18 cellular contexts compared by ENCODE assay signal in genomic region chr2:37993135-37993534, GRCh38.
DNase-seq lines count a peak whose midpoint lies in the region; ATAC-seq and TF ChIP-seq lines count a peak whose summit lies in the region.
"Had no signal": no experiment of that assay in that cellular context is flagged by ENCODE, and none has a peak within 500 bp of the region (broad histone marks: within the 10 kb centered on the region; RNA-seq: fewer than 3 reads in every experiment).

No MANE protein-coding gene starts in this region.

- no peak for DNase-seq in left ventricle myocardium inferior
- no peak for DNase-seq in left cardiac atrium
- DNase-seq in astrocyte of the cerebellum (ENCODE audit: low read depth), result no peak
- DNase-seq in glomerular visceral epithelial cell (ENCODE audit: extremely low spot score), result peak; percentile 13
- no peak for DNase-seq in testis
- no peak for DNase-seq in GM13976 (ENCODE audit: low spot score)
- no peak for DNase-seq in left lung
- no peak for DNase-seq in NCI-H1417 (lab: John Stamatoyannopoulos, UW)
- DNase-seq: activated CD4-positive, alpha-beta T cell treated with anti-CD3 and anti-CD28 coated beads for 4 hours; activated T-cell treated with anti-CD3 and anti-CD28 coated beads for 4 hours; erythroblast; NCI-H1694; NCI-H524; uterus had no signal

- TF ChIP-seq CTCF in left ventricle myocardium inferior (IDR thresholded peaks at IDR 0.05; ENCODE audit: borderline replicate concordance), result peak; percentile 17
- peak; percentile 33 for TF ChIP-seq CTCF in astrocyte of the cerebellum (IDR thresholded peaks at IDR 0.05; ENCODE audit: low read depth, low read length, missing control alignments)
- TF ChIP-seq CTCF in testis (IDR thresholded peaks at IDR 0.05), result no peak
- TF ChIP-seq CTCF in GM13976 (IDR thresholded peaks at IDR 0.05; ENCODE audit: borderline replicate concordance, control extremely low read depth, extremely low read depth, insufficient read depth, missing control alignments), result no peak
- no peak for TF ChIP-seq CTCF in left lung (IDR thresholded peaks at IDR 0.05)

- H3K36me3 ChIP-seq in left ventricle myocardium inferior (peaks cover 10% of the 10 kb centered on the region), testis (ENCODE audit: low read depth, missing control alignments) (no peaks in the 10 kb centered on the region), left lung (peaks cover 0 to 9% of the 10 kb centered on the region in 2 donors)
- H3K36me3 ChIP-seq: neutrophil, uterus had no signal

- in situ Hi-C loops in astrocyte of the cerebellum (cut with HindIII; ENCODE audit: low sequenced_read_pairs), result no loop called here
- in situ Hi-C loops in GM13976 (cut with MboI; ENCODE audit: low sequenced_read_pairs, unreplicated experiment), result no loop called here

- no peak for TF ChIP-seq POLR2A in testis (IDR thresholded peaks at IDR 0.05)

- H3K27me3 ChIP-seq in left ventricle myocardium inferior (ENCODE audit: low read depth) (no peaks in the 10 kb centered on the region), testis (no peaks in the 10 kb centered on the region), left lung (no peaks in the 10 kb centered on the region)
- H3K27me3 ChIP-seq: neutrophil, uterus had no signal

- H3K4me3 ChIP-seq in left ventricle myocardium inferior, result no peak overlapping the region
- no peak overlapping the region for H3K4me3 ChIP-seq in astrocyte of the cerebellum (ENCODE audit: low read depth, low read length)
- no peak overlapping the region for H3K4me3 ChIP-seq in testis
- H3K4me3 ChIP-seq in left lung, result no peak overlapping the region
- H3K4me3 ChIP-seq: K562, skin epidermis, uterus had no signal

- H3K4me1 ChIP-seq in left ventricle myocardium inferior, result no peaks in the 10 kb centered on the region
- no peaks in the 10 kb centered on the region for H3K4me1 ChIP-seq in testis
- no peaks in the 10 kb centered on the region for H3K4me1 ChIP-seq in left lung
- H3K4me1 ChIP-seq: uterus had no signal

- no peak overlapping the region for H3K27ac ChIP-seq in left ventricle myocardium inferior (replicated peaks)
- no peak overlapping the region for H3K27ac ChIP-seq in testis
- H3K27ac ChIP-seq in left lung, result no peak overlapping the region
- H3K27ac ChIP-seq: neutrophil, RWPE1, skin epidermis, uterus had no signal

- intact Hi-C loops in left ventricle myocardium inferior (cut with micrococcal nuclease) (no loop called here), left cardiac atrium (cut with DNase I) (no loop called here), testis (cut with DNase I; ENCODE audit: low total_unique reads) (no loop called here), left lung (cut with DNase I) (no loop called here)

- no peak for ATAC-seq in left cardiac atrium
- ATAC-seq in left lung, result no peak
- ATAC-seq: K562 had no signal

- 94 to 97% methylated on average over 3 of the region's 3 CpGs for WGBS in testis, 2 donors

- H3K9me3 ChIP-seq in left ventricle myocardium inferior (replicated peaks) (no peaks in the 10 kb centered on the region), testis (no peaks in the 10 kb centered on the region), left lung (no peaks in the 10 kb centered on the region)
- H3K9me3 ChIP-seq: neutrophil, uterus had no signal

Comparison
In these comparisons a context has a peak if more than half of its experiments do, and no peak if none do; other contexts are left out.
1. CTCF ChIP-seq: peak in left ventricle myocardium inferior (single experiment) and astrocyte of the cerebellum (single experiment); none in testis (0 of 3), GM13976 (single experiment) and left lung (0 of 2).